ENCODE assay signal across 15 cellular contexts in genomic region chr9:114096866-114097612, GRCh38. TPM values are rescaled to one million over a fixed set of nuclear protein-coding genes. Genes with fewer than 3 reads are reported as not detected.
DNase-seq lines count a peak whose midpoint lies in the region; ATAC-seq, FAIRE-seq and TF ChIP-seq lines count a peak whose summit lies in the region.
"Had no signal": no experiment of that assay in that cellular context is flagged by ENCODE, and none has a peak within 500 bp of the region (broad histone marks: within the 10 kb centered on the region; RNA-seq: fewer than 3 reads in every experiment).

No MANE protein-coding gene starts in this region.

- no peak overlapping the region for H2AFZ ChIP-seq in osteoblast (ENCODE audit: low read length)

- H4K20me1 ChIP-seq in osteoblast (ENCODE audit: insufficient read depth, low read length), result no peaks in the 10 kb centered on the region

- H3K27ac Mint-ChIP-seq in Calu3 (ENCODE audit: unreplicated experiment) (peak overlapping the region; percentile 28), glutamatergic neuron (ENCODE audit: unreplicated experiment) (no peak overlapping the region)
- H3K27ac Mint-ChIP-seq: activated naive CD4-positive, alpha-beta T cell treated with anti-CD3 and anti-CD28 coated beads, Interleukin-2, amount 50 U/mL, for 72 hours had no signal

- H3K27me3 ChIP-seq in osteoblast (ENCODE audit: insufficient read depth, low read length), result peaks cover 29% of the 10 kb centered on the region

- H3K4me1 Mint-ChIP-seq in Calu3 (ENCODE audit: low read depth, unreplicated experiment), result peaks cover 26% of the 10 kb centered on the region
- H3K4me1 Mint-ChIP-seq in glutamatergic neuron (ENCODE audit: low read depth, unreplicated experiment), result peaks cover 3% of the 10 kb centered on the region

- DNase-seq in Calu3, result no peak
- DNase-seq in SK-N-MC (ENCODE audit: low read depth, low spot score), result no peak
- DNase-seq in glutamatergic neuron, result no peak
- DNase-seq in osteoblast (ENCODE audit: insufficient read length, low spot score, missing footprints), result peak; percentile 73
- DNase-seq in NOMO-1 (lab: John Stamatoyannopoulos, UW; ENCODE audit: unreplicated experiment in 2 of 2), result no peak
- DNase-seq in urothelium cell line (ENCODE audit: low spot score), result no peak
- no peak for DNase-seq in substantia nigra (lab: John Stamatoyannopoulos, UW)
- DNase-seq: mesendoderm, NCI-H524 had no signal

- H3K9me3 ChIP-seq in SK-N-MC (ENCODE audit: low read depth, low read length), result no peaks in the 10 kb centered on the region
- H3K9me3 ChIP-seq in osteoblast (ENCODE audit: low read depth, low read length), result peaks cover 6% of the 10 kb centered on the region

- CTCF ChIA-PET in Calu3 (lab: Charles Lee), result no interaction called here

- H3K27me3 Mint-ChIP-seq in Calu3 (ENCODE audit: unreplicated experiment), result no peaks in the 10 kb centered on the region
- peaks cover 5% of the 10 kb centered on the region for H3K27me3 Mint-ChIP-seq in glutamatergic neuron (ENCODE audit: unreplicated experiment)

- no peak for ATAC-seq in HG03108 (IDR thresholded peaks at IDR 0.05; ENCODE audit: unreplicated experiment)

- H3K36me3 ChIP-seq in SK-N-MC (ENCODE audit: insufficient read depth, low read length) (no peaks in the 10 kb centered on the region), osteoblast (ENCODE audit: insufficient read depth, low read length) (no peaks in the 10 kb centered on the region)

- TF ChIP-seq CTCF in Calu3 (IDR thresholded peaks at IDR 0.05; ENCODE audit: unreplicated experiment), result no peak
- TF ChIP-seq CTCF in glutamatergic neuron (IDR thresholded peaks at IDR 0.05; ENCODE audit: partially characterized antibody, unreplicated experiment), result no peak
- TF ChIP-seq CTCF in osteoblast (IDR thresholded peaks at IDR 0.05; ENCODE audit: extremely low read depth, low read depth, low read length), result no peak

- no peaks in the 10 kb centered on the region for H3K79me2 ChIP-seq in osteoblast (ENCODE audit: insufficient read depth, low read length)

- H3K9ac ChIP-seq in SK-N-MC (ENCODE audit: insufficient read length), result no peak overlapping the region

- H3K9me3 Mint-ChIP-seq in Calu3 (ENCODE audit: low read depth, unreplicated experiment) (peaks cover 3% of the 10 kb centered on the region), glutamatergic neuron (ENCODE audit: unreplicated experiment) (peaks cover 10% of the 10 kb centered on the region)

- H3K4me2 ChIP-seq in osteoblast (ENCODE audit: insufficient read depth, low read length), result no peak overlapping the region

- no TSS peak for BruUV-seq in Calu3 (replicated peaks; lab: Mats Ljungman, UMichigan)

- no peaks in the 10 kb centered on the region for H3K4me1 ChIP-seq in osteoblast (ENCODE audit: insufficient read depth, low read length)

- peak overlapping the region; percentile 81 for H3K4me3 Mint-ChIP-seq in Calu3 (ENCODE audit: low read depth, unreplicated experiment)
- H3K4me3 Mint-ChIP-seq in glutamatergic neuron (ENCODE audit: unreplicated experiment), result peak overlapping the region; percentile 61

- H3K27ac ChIP-seq in SK-N-MC (no peak overlapping the region), osteoblast (ENCODE audit: low read depth, low read length) (no peak overlapping the region), substantia nigra (ENCODE audit: low read depth, low read length, poor library complexity, severe bottlenecking) (no peak overlapping the region)

- H3K36me3 Mint-ChIP-seq in Calu3 (ENCODE audit: insufficient read depth, unreplicated experiment) (peaks cover 27% of the 10 kb centered on the region), glutamatergic neuron (ENCODE audit: unreplicated experiment) (peaks cover 5% of the 10 kb centered on the region)

- peak overlapping the region; percentile 81; the same call in 1 of the 2 replicates for H3K4me3 ChIP-seq in SK-N-MC
- H3K4me3 ChIP-seq in osteoblast (ENCODE audit: insufficient read depth, low read length), result no peak overlapping the region

- no peak for FAIRE-seq in urothelium cell line (lab: Jason Lieb, UNC)
- FAIRE-seq: endometrium, G401.6 had no signal

- intact Hi-C loops in Calu3 (cut with micrococcal nuclease; ENCODE audit: unreplicated experiment), result no loop called here

RNA-seq across cellular contexts. Expression of gene KIF12, which starts 2.1 kb away (rescaled TPM):
- total RNA-seq in Calu3 (2022) (52.3 and 54.0 TPM in 2 replicates), glutamatergic neuron (ENCODE audit: unreplicated experiment) (0.93 TPM), osteoblast (not detected in 2 replicates)
- total RNA-seq: activated CD8-positive, alpha-beta memory T cell treated with anti-CD3 and anti-CD28 coated beads for 36 hours; activated naive CD4-positive, alpha-beta T cell treated with anti-CD3 and anti-CD28 coated beads, Interleukin-2, amount 50 U/mL, for 72 hours; LHCN-M2 had no signal

RNA-seq across cellular contexts. Expression of gene AMBP, which starts 18.9 kb away (rescaled TPM):
- 2.7 and 3.9 TPM in 2 replicates for total RNA-seq in Calu3 (2022)
- 0.29 TPM for total RNA-seq in glutamatergic neuron (ENCODE audit: unreplicated experiment)
- not detected in 2 replicates for total RNA-seq in osteoblast
- total RNA-seq: activated CD8-positive, alpha-beta memory T cell treated with anti-CD3 and anti-CD28 coated beads for 36 hours; activated naive CD4-positive, alpha-beta T cell treated with anti-CD3 and anti-CD28 coated beads, Interleukin-2, amount 50 U/mL, for 72 hours; LHCN-M2 had no signal

RNA-seq across cellular contexts. Expression of gene COL27A1, which starts 58.3 kb away (rescaled TPM):
- total RNA-seq in Calu3 (2022) (20.1 and 21.4 TPM in 2 replicates), glutamatergic neuron (ENCODE audit: unreplicated experiment) (3.9 TPM), osteoblast (10.1 and 11.8 TPM in 2 replicates)

Comparison
In these comparisons a context has a peak if more than half of its experiments do, and no peak if none do; other contexts are left out.
1. RNA of gene KIF12, which starts 2.1 kb away (total RNA-seq): 52.3 to 54.0 TPM in Calu3; 0.93 TPM in glutamatergic neuron (single experiment) and not detected in osteoblast; every median in the first group is over 10 times any median in the second.